In genomic region chr14:50542941-50543418, GRCh38 we compare ENCODE assay signal across 8 cellular contexts. TPM values are rescaled to one million over a fixed set of nuclear protein-coding genes. Genes with fewer than 3 reads are reported as not detected.
DNase-seq lines count a peak whose midpoint lies in the region; ATAC-seq and TF ChIP-seq lines count a peak whose summit lies in the region.

No MANE protein-coding gene starts in this region.

- intact Hi-C loops in prostate gland (cut with DNase I), result loop anchor here (5.0 kb wide), 2 partner anchors 234 to 319 kb away; no protein-coding TSS in a partner anchor

- H3K4me1 ChIP-seq in cardiac muscle cell (ENCODE audit: low read depth) (no peaks in the 10 kb centered on the region), right atrium auricular region (no peaks in the 10 kb centered on the region), prostate gland (replicated peaks) (no peaks in the 10 kb centered on the region)

- ATAC-seq in HG02678 (IDR thresholded peaks at IDR 0.05; ENCODE audit: unreplicated experiment) (peak; percentile 66), HG02970 (IDR thresholded peaks at IDR 0.05; ENCODE audit: low FRiP score, unreplicated experiment) (no peak)

- H3K27ac ChIP-seq in cardiac muscle cell (no peak overlapping the region), right atrium auricular region (no peak overlapping the region), prostate gland (no peak overlapping the region)

- H3K36me3 ChIP-seq in cardiac muscle cell, result no peaks in the 10 kb centered on the region
- no peaks in the 10 kb centered on the region for H3K36me3 ChIP-seq in right atrium auricular region
- H3K36me3 ChIP-seq in prostate gland, result no peaks in the 10 kb centered on the region

- TF ChIP-seq POLR2A in prostate gland (IDR thresholded peaks at IDR 0.05), result no peak

- TF ChIP-seq CTCF in cardiac muscle cell (IDR thresholded peaks at IDR 0.05; ENCODE audit: low read depth, low read length) (peak; percentile 57), right atrium auricular region (IDR thresholded peaks at IDR 0.05) (peak in 1 of 2 donors; percentile 53), prostate gland (IDR thresholded peaks at IDR 0.05) (peak in 3 of 4 experiments; percentile 45 to 68 (median 67))

- no peaks in the 10 kb centered on the region for H3K9me3 ChIP-seq in cardiac muscle cell (ENCODE audit: low read depth)
- H3K9me3 ChIP-seq in right atrium auricular region, result no peaks in the 10 kb centered on the region
- H3K9me3 ChIP-seq in prostate gland, result no peaks in the 10 kb centered on the region

- peak; percentile 50 to 67 for DNase-seq in cardiac muscle cell (ENCODE audit: low read depth in 1 of 2, low spot score in 1 of 2)
- no peak for DNase-seq in right atrium auricular region (ENCODE audit: low spot score)
- DNase-seq in NCI-H2171 treated with DMSO at 0.1 percent for 48 hours (lab: John Stamatoyannopoulos, UW), result peak; percentile 74
- peak; percentile 32 to 45 for DNase-seq in activated CD4-positive, alpha-beta T cell treated with anti-CD3 and anti-CD28 coated beads for 4 hours
- peak; percentile 38 for DNase-seq in fibroblast of the conjunctiva (ENCODE audit: low read depth)
- DNase-seq in prostate gland (ENCODE audit: low spot score), result peak; percentile 44

- WGBS in prostate gland, result 7% methylated on average over 2 of the region's 2 CpGs

- H3K27me3 ChIP-seq in cardiac muscle cell (no peaks in the 10 kb centered on the region), right atrium auricular region (no peaks in the 10 kb centered on the region), prostate gland (replicated peaks; ENCODE audit: insufficient read depth) (no peaks in the 10 kb centered on the region)

- no peak overlapping the region for H3K4me3 ChIP-seq in cardiac muscle cell
- H3K4me3 ChIP-seq in right atrium auricular region, result no peak overlapping the region
- no peak overlapping the region for H3K4me3 ChIP-seq in prostate gland

RNA-seq across cellular contexts. Expression of gene MAP4K5, which starts 10.6 kb away (rescaled TPM):
- 158 and 402 TPM in 2 replicates for total RNA-seq in cardiac muscle cell
- 53.0 and 79.2 TPM in 2 replicates for polyA plus RNA-seq in cardiac muscle cell
- 10 to 100 TPM; 37.5 to 44.4 TPM for total RNA-seq in right atrium auricular region
- 100 to 1,000 TPM in 1 of 2 donors, 10 to 100 TPM in 1; 76.2 to 102 TPM for total RNA-seq in prostate gland

RNA-seq across cellular contexts. Expression of gene ATL1, which starts 17.0 kb away (rescaled TPM):
- 0.39 and 1.5 TPM in 2 replicates for total RNA-seq in cardiac muscle cell
- 1.0 and 3.3 TPM in 2 replicates for polyA plus RNA-seq in cardiac muscle cell
- total RNA-seq in right atrium auricular region, result 1 to 10 TPM; 2.2 to 2.6 TPM
- total RNA-seq in prostate gland, result 10 to 100 TPM in 1 of 2 donors, 1 to 10 TPM in 1; 5.3 to 26.5 TPM
